12 cellular contexts compared by ENCODE assay signal in the genomic region with DNA sequence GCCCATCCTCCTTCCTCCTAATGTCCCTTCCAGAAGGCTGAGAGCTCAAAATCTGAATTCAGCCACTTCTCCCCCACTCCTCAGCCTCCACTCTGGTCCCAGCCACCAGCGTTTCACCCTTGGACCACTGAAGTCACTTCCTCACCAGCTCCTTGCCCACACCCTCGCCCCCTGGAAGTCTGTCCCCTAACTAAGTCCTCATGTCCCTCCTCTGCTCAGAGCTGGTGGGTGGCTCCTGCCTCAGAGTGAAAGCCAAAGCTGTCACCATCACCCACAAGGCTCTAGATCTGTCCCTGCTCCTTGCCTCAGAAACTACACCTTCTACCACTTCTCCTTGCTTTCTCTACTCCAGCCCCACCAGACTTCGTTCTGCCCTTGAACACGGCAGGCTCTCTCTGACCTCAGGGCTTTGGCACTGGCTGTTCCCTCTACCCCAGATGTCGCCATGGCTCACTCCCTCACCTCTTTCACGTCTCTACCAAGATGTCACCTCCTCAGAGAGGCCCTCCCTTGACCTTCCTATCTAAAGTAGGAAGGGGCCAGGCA. TPM values are rescaled to one million over a fixed set of nuclear protein-coding genes. Genes with fewer than 3 reads are reported as not detected.
A peak's percentile ranks its signal among the peaks of the same experiment; 100 is the strongest.
DNase-seq lines count a peak whose midpoint lies in the region; ATAC-seq, FAIRE-seq and TF ChIP-seq lines count a peak whose summit lies in the region.
"Had no signal": no experiment of that assay in that cellular context is flagged by ENCODE, and none has a peak within 500 bp of the region (broad histone marks: within the 10 kb centered on the region; RNA-seq: fewer than 3 reads in every experiment).

No MANE protein-coding gene starts in this region.

- no peaks in the 10 kb centered on the region; the same call in 1 of the 2 replicates for H3K9me1 ChIP-seq in IMR-90 (ENCODE audit: insufficient read depth, low read length)

- no peak overlapping the region for H4K8ac ChIP-seq in IMR-90 (ENCODE audit: low read depth in 2 of 2, low read length in 2 of 2)

- H3K36me3 ChIP-seq in IMR-90 (ENCODE audit: control insufficient read depth, insufficient read depth, low read length): peaks cover 32% of the 10 kb centered on the region
- H3K36me3 ChIP-seq in astrocyte (ENCODE audit: insufficient read depth, low read length): peaks cover 11% of the 10 kb centered on the region

- no peak for ATAC-seq in IMR-90 (ENCODE audit: low read depth)

- no peak for DNase-seq in activated CD4-positive, alpha-beta T cell treated with anti-CD3 and anti-CD28 coated beads, Interleukin-2, amount 10 ng/mL, durations not matched to agents 24 days and 14 days
- no peak for DNase-seq in activated CD4-positive, alpha-beta T cell treated with anti-CD3 and anti-CD28 coated beads, Interleukin-2, amount 50 U/mL, for 4 hours
- DNase-seq in IMR-90: no peak
- DNase-seq in astrocyte (ENCODE audit: low read depth): no peak
- DNase-seq in nephron progenitor cell: no peak
- no peak for DNase-seq in ureter (ENCODE audit: low spot score)
- DNase-seq in GDM1 (lab: John Stamatoyannopoulos, UW): no peak
- DNase-seq in HPDE6-E6E7 (ENCODE audit: extremely low spot score): no peak
- DNase-seq: adrenal gland, NCI-H2171, small intestine, WERI-Rb-1 had no signal

- H3K4me2 ChIP-seq in IMR-90 (ENCODE audit: low read depth, low read length) (no peak overlapping the region), astrocyte (ENCODE audit: low read length) (peak overlapping the region; percentile 90)

- dilution Hi-C loops in IMR-90 (cut with HindIII; ENCODE audit: low sequenced_read_pairs, unreplicated experiment): no loop called here

- H3K4me3 ChIP-seq in IMR-90 (ENCODE audit: insufficient read depth, low read depth, low read length): no peak overlapping the region
- H3K4me3 ChIP-seq in astrocyte (ENCODE audit: insufficient read depth, low read depth, low read length): no peak overlapping the region

- H3K9me3 ChIP-seq in IMR-90 (ENCODE audit: control insufficient read depth, insufficient read depth, low read length) (no peaks in the 10 kb centered on the region), astrocyte (ENCODE audit: insufficient read depth, low read depth, low read length) (no peaks in the 10 kb centered on the region)
- H3K9me3 ChIP-seq: adrenal gland had no signal

- H2AFZ ChIP-seq in IMR-90 (replicated peaks; ENCODE audit: low read length, poor library complexity): peak overlapping the region; percentile 28
- H2AFZ ChIP-seq in astrocyte (ENCODE audit: low read depth, low read length): no peak overlapping the region

- no peak overlapping the region for H4K5ac ChIP-seq in IMR-90 (ENCODE audit: low read depth, low read length)

- CTCF ChIA-PET in IMR-90 (lab: Yijun Ruan, JAX): no interaction called here

- no peak overlapping the region for H4K91ac ChIP-seq in IMR-90 (ENCODE audit: insufficient read depth, low read depth, low read length)

- BruUV-seq in IMR-90 (replicated peaks; lab: Mats Ljungman, UMichigan): no TSS peak

- H2AK9ac ChIP-seq in IMR-90 (replicated peaks; ENCODE audit: low read depth, low read length, poor library complexity): peak overlapping the region; percentile 83

- peaks cover 26% of the 10 kb centered on the region for H3K79me2 ChIP-seq in astrocyte (ENCODE audit: insufficient read depth, low read length)

- no peak for TF ChIP-seq RAD21 in IMR-90 (IDR thresholded peaks at IDR 0.05; ENCODE audit: low read length)

- H3K27me3 ChIP-seq in IMR-90 (ENCODE audit: control insufficient read depth, insufficient read depth, low read length): no peaks in the 10 kb centered on the region
- no peaks in the 10 kb centered on the region for H3K27me3 ChIP-seq in astrocyte (ENCODE audit: insufficient read depth, low read length)
- H3K27me3 ChIP-seq: adrenal gland had no signal

- peaks cover 39% of the 10 kb centered on the region for H3K36me3 Mint-ChIP-seq in activated CD4-positive, alpha-beta T cell treated with anti-CD3 and anti-CD28 coated beads, Interleukin-2, amount 10 ng/mL, durations not matched to agents 24 days and 14 days (ENCODE audit: low read depth)
- peaks cover 13% of the 10 kb centered on the region for H3K36me3 Mint-ChIP-seq in astrocyte (ENCODE audit: low read depth, unreplicated experiment)
- H3K36me3 Mint-ChIP-seq in nephron progenitor cell (ENCODE audit: low read depth): peaks cover 22% of the 10 kb centered on the region

- FAIRE-seq in astrocyte (lab: Jason Lieb, UNC): no peak
- FAIRE-seq: small intestine had no signal

- H3K9ac ChIP-seq in IMR-90 (ENCODE audit: low read depth, low read length): no peak overlapping the region
- peak overlapping the region; percentile 54 for H3K9ac ChIP-seq in astrocyte (ENCODE audit: low read length)

- H4K20me1 ChIP-seq in IMR-90 (ENCODE audit: insufficient read depth, low read length) (no peaks in the 10 kb centered on the region), astrocyte (ENCODE audit: insufficient read depth, low read length) (peaks cover 9% of the 10 kb centered on the region)

- H3K27ac ChIP-seq in IMR-90 (ENCODE audit: insufficient read depth, low read length): no peak overlapping the region; the same call in 1 of the 2 replicates
- H3K27ac ChIP-seq in astrocyte (ENCODE audit: low read depth, low read length): no peak overlapping the region
- H3K27ac ChIP-seq: WERI-Rb-1 had no signal

- peaks cover 5% of the 10 kb centered on the region for H3K4me1 ChIP-seq in IMR-90 (ENCODE audit: control insufficient read depth, insufficient read depth, low read length)
- peaks cover 29% of the 10 kb centered on the region for H3K4me1 ChIP-seq in astrocyte (ENCODE audit: insufficient read depth, low read length)

- H2BK5ac ChIP-seq in IMR-90 (ENCODE audit: low read depth, low read length, poor library complexity, severe bottlenecking): peak overlapping the region; percentile 24

- no peak for TF ChIP-seq CTCF in IMR-90 (conservative IDR thresholded peaks at IDR 0.05; ENCODE audit: low read depth, low read length)
- no peak for TF ChIP-seq CTCF in astrocyte (IDR thresholded peaks at IDR 0.05; ENCODE audit: insufficient read depth, low read depth, low read length)
- no peak for TF ChIP-seq CTCF in nephron progenitor cell (IDR thresholded peaks at IDR 0.05)

- in situ Hi-C loops in IMR-90 (cut with MboI; ENCODE audit: low sequenced_read_pairs): no loop called here

- 100% methylated on average over 3 of the region's 6 CpGs; no CpG with 5 or more reads in 1 of the 2 experiments for WGBS in IMR-90 (ENCODE audit: extremely low coverage in 2 of 2, insufficient read length in 1 of 2), 2 experiments

- POLR2A ChIA-PET in IMR-90 (lab: Charles Lee; ENCODE audit: unreplicated experiment): no interaction called here

- H3K27me3 Mint-ChIP-seq in activated CD4-positive, alpha-beta T cell treated with anti-CD3 and anti-CD28 coated beads, Interleukin-2, amount 10 ng/mL, durations not matched to agents 24 days and 14 days: no peaks in the 10 kb centered on the region
- H3K27me3 Mint-ChIP-seq in astrocyte (ENCODE audit: low read depth, unreplicated experiment) (no peaks in the 10 kb centered on the region), nephron progenitor cell (ENCODE audit: low read depth, poor library complexity) (no peaks in the 10 kb centered on the region)

- peak overlapping the region; percentile 45 for H3K4me3 Mint-ChIP-seq in activated CD4-positive, alpha-beta T cell treated with anti-CD3 and anti-CD28 coated beads, Interleukin-2, amount 10 ng/mL, durations not matched to agents 24 days and 14 days
- peak overlapping the region; percentile 36 for H3K4me3 Mint-ChIP-seq in astrocyte (ENCODE audit: unreplicated experiment)
- H3K4me3 Mint-ChIP-seq in nephron progenitor cell: peak overlapping the region; percentile 94

- intact Hi-C loops in activated CD4-positive, alpha-beta T cell treated with anti-CD3 and anti-CD28 coated beads, Interleukin-2, amount 10 ng/mL, durations not matched to agents 24 days and 14 days (cut with micrococcal nuclease): loop anchor here (5.0 kb wide), 1 partner anchor 220 kb away; no protein-coding TSS in a partner anchor
- intact Hi-C loops in IMR-90 (cut with micrococcal nuclease): no loop called here

- peak overlapping the region; percentile 37 for H2BK120ac ChIP-seq in IMR-90 (ENCODE audit: low read depth, low read length)

- no peak overlapping the region for H2BK15ac ChIP-seq in IMR-90 (ENCODE audit: low read depth, low read length)

- H3K4me1 Mint-ChIP-seq in activated CD4-positive, alpha-beta T cell treated with anti-CD3 and anti-CD28 coated beads, Interleukin-2, amount 10 ng/mL, durations not matched to agents 24 days and 14 days: peaks cover 52% of the 10 kb centered on the region
- H3K4me1 Mint-ChIP-seq in astrocyte (ENCODE audit: low read depth, unreplicated experiment) (peaks cover 9% of the 10 kb centered on the region), nephron progenitor cell (peaks cover 43% of the 10 kb centered on the region)

- no peak overlapping the region for H2BK20ac ChIP-seq in IMR-90 (ENCODE audit: low read depth, low read length)

- H3K4ac ChIP-seq in IMR-90 (ENCODE audit: low read depth, low read length): peak overlapping the region; percentile 63

- peak overlapping the region; percentile 68; the same call in 1 of the 2 replicates for H3K23ac ChIP-seq in IMR-90 (ENCODE audit: low read depth, low read length)

- peak overlapping the region; percentile 63; the same call in 1 of the 2 replicates for H3K14ac ChIP-seq in IMR-90 (replicated peaks; ENCODE audit: low read depth, low read length)

- TF ChIP-seq POLR2A in IMR-90 (IDR thresholded peaks at IDR 0.05; ENCODE audit: low read depth, low read length): no peak

- peak overlapping the region; percentile 97 for H2AK5ac ChIP-seq in IMR-90 (ENCODE audit: low read depth, low read length)

- no peaks in the 10 kb centered on the region for H3K9me3 Mint-ChIP-seq in activated CD4-positive, alpha-beta T cell treated with anti-CD3 and anti-CD28 coated beads, Interleukin-2, amount 10 ng/mL, durations not matched to agents 24 days and 14 days
- H3K9me3 Mint-ChIP-seq in astrocyte (ENCODE audit: unreplicated experiment) (no peaks in the 10 kb centered on the region), nephron progenitor cell (no peaks in the 10 kb centered on the region)

- H3K79me1 ChIP-seq in IMR-90 (ENCODE audit: low read depth in 1 of 2, low read length in 2 of 2): peaks cover 14 to 49% of the 10 kb centered on the region in 2 experiments

- no peak overlapping the region for H3K56ac ChIP-seq in IMR-90 (ENCODE audit: extremely low read depth, insufficient read depth, low read length)

- peak overlapping the region; percentile 59 for H3K27ac Mint-ChIP-seq in activated CD4-positive, alpha-beta T cell treated with anti-CD3 and anti-CD28 coated beads, Interleukin-2, amount 10 ng/mL, durations not matched to agents 24 days and 14 days
- H3K27ac Mint-ChIP-seq in astrocyte (ENCODE audit: unreplicated experiment) (peak overlapping the region; percentile 28), nephron progenitor cell (no peak overlapping the region)

- no peak overlapping the region for H3K18ac ChIP-seq in IMR-90 (ENCODE audit: low read depth, low read length)

RNA-seq across cellular contexts. Expression of a gene that starts 1.7 kb away (rescaled TPM):
- 123 and 124 TPM in 2 replicates for total RNA-seq in activated CD4-positive, alpha-beta T cell treated with anti-CD3 and anti-CD28 coated beads, Interleukin-2, amount 10 ng/mL, durations not matched to agents 24 days and 14 days
- total RNA-seq in IMR-90 (2012; rRNA removed) (76.9 and 84.2 TPM in 2 replicates), astrocyte (67.5 and 70.4 TPM in 2 replicates), ureter (78.3 TPM)
- 132 and 153 TPM in 2 replicates for polyA plus RNA-seq in IMR-90 (2012; rRNA removed)
- 113 and 118 TPM in 2 replicates for polyA plus RNA-seq in IMR-90 (2012; cell fraction: cytosol; rRNA removed)
- polyA plus RNA-seq in IMR-90 (2012; cell fraction: nucleus; rRNA removed; ENCODE audit: low replicate concordance): 152 and 183 TPM in 2 replicates

RNA-seq across cellular contexts. Expression of a gene that starts 15.6 kb away (rescaled TPM):
- total RNA-seq in activated CD4-positive, alpha-beta T cell treated with anti-CD3 and anti-CD28 coated beads, Interleukin-2, amount 10 ng/mL, durations not matched to agents 24 days and 14 days: 25.3 and 26.5 TPM in 2 replicates
- total RNA-seq in IMR-90 (2012; rRNA removed): 10.3 and 12.5 TPM in 2 replicates
- 8.0 and 8.8 TPM in 2 replicates for polyA plus RNA-seq in IMR-90 (2012; rRNA removed)
- 3.3 and 3.9 TPM in 2 replicates for polyA plus RNA-seq in IMR-90 (2012; cell fraction: cytosol; rRNA removed)
- 2.0 and 2.1 TPM in 2 replicates for polyA plus RNA-seq in IMR-90 (2012; cell fraction: nucleus; rRNA removed; ENCODE audit: low replicate concordance)
- 10.9 and 12.8 TPM in 2 replicates for total RNA-seq in astrocyte
- total RNA-seq in ureter: 6.9 TPM

RNA-seq across cellular contexts. Expression of a gene that starts 17.2 kb away (rescaled TPM):
- total RNA-seq in activated CD4-positive, alpha-beta T cell treated with anti-CD3 and anti-CD28 coated beads, Interleukin-2, amount 10 ng/mL, durations not matched to agents 24 days and 14 days: 12.7 and 13.4 TPM in 2 replicates
- total RNA-seq in IMR-90 (2012; rRNA removed): 0.56 and 3.0 TPM in 2 replicates
- polyA plus RNA-seq in IMR-90 (2012; rRNA removed): 11.6 and 13.3 TPM in 2 replicates
- polyA plus RNA-seq in IMR-90 (2012; cell fraction: cytosol; rRNA removed): 11.6 and 19.4 TPM in 2 replicates
- polyA plus RNA-seq in IMR-90 (2012; cell fraction: nucleus; rRNA removed; ENCODE audit: low replicate concordance): 24.0 and 44.8 TPM in 2 replicates
- 56.6 and 56.7 TPM in 2 replicates for total RNA-seq in astrocyte
- total RNA-seq in ureter: 108 TPM

RNA-seq across cellular contexts. Expression of a gene that starts 45.8 kb away (rescaled TPM):
- total RNA-seq in activated CD4-positive, alpha-beta T cell treated with anti-CD3 and anti-CD28 coated beads, Interleukin-2, amount 10 ng/mL, durations not matched to agents 24 days and 14 days: 11.3 TPM in 2 replicates
- total RNA-seq in IMR-90 (2012; rRNA removed) (11.1 and 31.9 TPM in 2 replicates), astrocyte (8.2 and 13.3 TPM in 2 replicates), ureter (1.5 TPM)
- polyA plus RNA-seq in IMR-90 (2012; rRNA removed): 15.6 and 60.1 TPM in 2 replicates
- polyA plus RNA-seq in IMR-90 (2012; cell fraction: cytosol; rRNA removed): 52.4 and 90.3 TPM in 2 replicates
- 982 and 1,348 TPM in 2 replicates for polyA plus RNA-seq in IMR-90 (2012; cell fraction: nucleus; rRNA removed; ENCODE audit: low replicate concordance)

RNA-seq across cellular contexts. Expression of a gene that starts 51.7 kb away (rescaled TPM):
- 30.9 and 33.6 TPM in 2 replicates for total RNA-seq in activated CD4-positive, alpha-beta T cell treated with anti-CD3 and anti-CD28 coated beads, Interleukin-2, amount 10 ng/mL, durations not matched to agents 24 days and 14 days
- total RNA-seq in IMR-90 (2012; rRNA removed) (26.7 and 30.6 TPM in 2 replicates), astrocyte (38.9 and 44.7 TPM in 2 replicates), ureter (26.1 TPM)
- polyA plus RNA-seq in IMR-90 (2012; rRNA removed): 66.5 and 75.6 TPM in 2 replicates
- polyA plus RNA-seq in IMR-90 (2012; cell fraction: cytosol; rRNA removed): 51.6 and 67.4 TPM in 2 replicates
- polyA plus RNA-seq in IMR-90 (2012; cell fraction: nucleus; rRNA removed; ENCODE audit: low replicate concordance): 119 and 274 TPM in 2 replicates

Comparison
In these comparisons a context has a peak if more than half of its experiments do, and no peak if none do; other contexts are left out.
1. H3K4me3 Mint-ChIP-seq: peak in every context shown above with its lines; median percentile 94 in nephron progenitor cell; 45 in activated CD4-positive, alpha-beta T cell treated with anti-CD3 and anti-CD28 coated beads, Interleukin-2, amount 10 ng/mL, durations not matched to agents 24 days and 14 days; 36 in astrocyte.